In the genomic region with DNA sequence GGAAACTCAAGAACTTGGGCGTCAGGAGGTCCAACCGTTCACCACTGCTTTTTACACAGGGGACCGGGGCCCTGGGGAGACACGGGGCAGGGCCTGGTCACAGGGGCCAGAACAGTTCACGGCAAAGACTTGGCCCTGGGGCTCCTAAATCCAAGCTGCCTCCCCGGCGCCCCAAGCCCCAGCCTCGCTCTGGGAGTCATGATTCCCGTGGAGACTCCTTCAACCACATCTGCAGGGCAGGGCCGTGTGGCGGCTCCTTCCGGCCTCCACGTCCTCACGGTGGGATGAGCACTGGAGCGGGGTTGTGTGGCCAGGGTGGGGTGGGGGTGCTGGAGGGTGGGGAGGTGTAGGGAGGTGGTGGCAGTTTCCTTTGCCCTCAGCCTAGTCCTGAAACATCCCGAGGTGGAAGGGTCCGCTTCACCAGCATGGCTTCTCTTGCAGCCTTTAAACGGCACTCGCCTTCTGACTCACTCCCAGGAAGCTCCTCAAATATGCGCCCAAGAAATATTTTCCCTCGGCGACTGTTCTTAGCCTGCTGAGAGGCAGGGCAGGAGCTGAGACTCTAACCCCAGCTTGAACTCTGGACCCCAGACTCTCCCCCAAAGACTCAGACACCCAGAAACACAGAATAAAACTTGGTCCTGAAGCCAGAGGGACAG, we compare ENCODE assay signal across 30 cellular contexts. TPM values are rescaled to one million over a fixed set of nuclear protein-coding genes. Genes with fewer than 3 reads are reported as not detected.
DNase-seq lines count a peak whose midpoint lies in the region; ATAC-seq, FAIRE-seq and TF ChIP-seq lines count a peak whose summit lies in the region.
"Had no signal": no experiment of that assay in that cellular context is flagged by ENCODE, and none has a peak within 500 bp of the region (broad histone marks: within the 10 kb centered on the region; RNA-seq: fewer than 3 reads in every experiment).

No MANE protein-coding gene starts in this region.

- H3K4me3 ChIP-seq in BLaER1, result peak overlapping the region; percentile 57
- H3K4me3 ChIP-seq in HUES6 (ENCODE audit: low read depth, low read length), result peak overlapping the region; percentile 32; the same call in 1 of the 2 replicates
- no peak overlapping the region for H3K4me3 ChIP-seq in H1 (ENCODE audit: extremely low read depth in 1 of 4, insufficient read depth in 2 of 4, low read depth in 3 of 4, low read length in 4 of 4)
- H3K4me3 ChIP-seq in neuronal stem cell (ENCODE audit: low read length in 2 of 2), result no peak overlapping the region
- H3K4me3 ChIP-seq: left ventricle myocardium inferior, MG63, right atrium auricular region, suprapubic skin had no signal

- H2AK5ac ChIP-seq in H1 (ENCODE audit: low read depth, low read length), result peak overlapping the region; percentile 60; the same call in 1 of the 2 replicates
- peak overlapping the region; percentile 54 for H2AK5ac ChIP-seq in neuronal stem cell (ENCODE audit: low read depth, low read length)

- intact Hi-C loops in Right ventricle myocardium superior (cut with DNase I), result no loop called here

- no peak for ATAC-seq in Right ventricle myocardium superior (ENCODE audit: poor library complexity)
- no peak for ATAC-seq in GM19463 (IDR thresholded peaks at IDR 0.05; ENCODE audit: unreplicated experiment)
- no peak for ATAC-seq in omental fat pad (ENCODE audit: low FRiP score)
- ATAC-seq: activated T-cell treated with anti-CD3 and anti-CD28 coated beads, Interleukin-2, amount 50 U/mL, for 72 hours; Right ventricle myocardium inferior had no signal

- WGBS in H1 (ENCODE audit: extremely low coverage in 1 of 2, insufficient coverage in 1 of 2, insufficient read length in 1 of 2, insufficient replicate concordance in 2 of 2, low coverage in 1 of 2, low lambda C conversion rate in 2 of 2, missing lambda C conversion rate in 1 of 2), 2 experiments, result 90% methylated on average over 21 of the region's 22 CpGs; no CpG with 5 or more reads in 1 of the 2 experiments
- no CpG with 5 or more reads among the region's 22 CpGs for WGBS in neuronal stem cell (ENCODE audit: extremely low coverage in 2 of 2, insufficient read length in 2 of 2, insufficient replicate concordance in 1 of 2), 2 donors

- H3K4me2 ChIP-seq in BLaER1, result peak overlapping the region; percentile 98
- 0 out of 4 replicates have a peak overlapping the region, but pooled peaks of 1 of the 2 experiments have one; percentile 36 for H3K4me2 ChIP-seq in H1 (ENCODE audit: insufficient read depth in 1 of 2, low read depth in 2 of 2, low read length in 2 of 2)
- H3K4me2 ChIP-seq in neuronal stem cell (ENCODE audit: insufficient read depth, low read length, poor library complexity, severe bottlenecking), result no peak overlapping the region

- H3K27ac ChIP-seq in BLaER1, result peak overlapping the region; percentile 51
- no peak overlapping the region for H3K27ac ChIP-seq in HUES6 (ENCODE audit: low read depth, low read length)
- H3K27ac ChIP-seq in H1 (ENCODE audit: low read depth, low read length), result no peak overlapping the region
- H3K27ac ChIP-seq in neuronal stem cell (replicated peaks; ENCODE audit: low read length), result no peak overlapping the region
- H3K27ac ChIP-seq: left ventricle myocardium inferior, right atrium auricular region, suprapubic skin had no signal

- no peaks in the 10 kb centered on the region; the same call in 1 of the 2 replicates for H3K79me1 ChIP-seq in H1 (ENCODE audit: low read depth, low read length)
- H3K79me1 ChIP-seq in neuronal stem cell (ENCODE audit: low read depth, low read length), result no peaks in the 10 kb centered on the region

- no peak overlapping the region for H3K14ac ChIP-seq in H1 (ENCODE audit: insufficient read length)
- no peak overlapping the region for H3K14ac ChIP-seq in neuronal stem cell (ENCODE audit: low read length)

- peak overlapping the region; percentile 45 for H4K91ac ChIP-seq in H1 (replicated peaks; ENCODE audit: insufficient read length, low read length)
- H4K91ac ChIP-seq in neuronal stem cell (ENCODE audit: low read depth, low read length, poor library complexity), result no peak overlapping the region

- CTCF ChIA-PET in H1 (lab: Charles Lee; ENCODE audit: partially characterized antibody), result interaction anchor here (0.6 to 13.5 kb wide), 5 partner anchors 9 to 79 kb away, joined by 3 to 116 read pairs (median 3); no protein-coding TSS in a partner anchor

- peak overlapping the region; percentile 90; the same call in 1 of the 2 replicates for H2BK20ac ChIP-seq in H1 (ENCODE audit: low read length)

- H4K20me1 ChIP-seq in BLaER1 (no peaks in the 10 kb centered on the region), H1 (replicated peaks in 1 of 2; ENCODE audit: control insufficient read depth in 1 of 2, insufficient read depth in 2 of 2, low read length in 2 of 2) (no peaks in the 10 kb centered on the region)

- H3K4me1 ChIP-seq in BLaER1 (peaks cover 81% of the 10 kb centered on the region), HUES6 (ENCODE audit: control insufficient read depth, insufficient read depth, low read length) (peaks cover 61% of the 10 kb centered on the region), H1 (replicated peaks in 1 of 4; ENCODE audit: control insufficient read depth in 3 of 4, insufficient read depth in 4 of 4, low read length in 3 of 4) (peaks cover 9 to 41% (median 20%) of the 10 kb centered on the region in 4 experiments), neuronal stem cell (ENCODE audit: control insufficient read depth in 2 of 2, insufficient read depth in 1 of 2, low read depth in 1 of 2, low read length in 2 of 2) (peaks cover 3 to 20% of the 10 kb centered on the region in 2 donors)
- H3K4me1 ChIP-seq: left ventricle myocardium inferior, right atrium auricular region, suprapubic skin had no signal

- H3K56ac ChIP-seq in H1 (replicated peaks; ENCODE audit: insufficient read length, low read depth, low read length), result no peak overlapping the region

- POLR2A ChIA-PET in H1 (lab: Charles Lee; ENCODE audit: partially characterized antibody), result interaction anchor here (1.1 to 2.2 kb wide), 5 partner anchors 8 to 41 kb away, joined by 3 to 7 read pairs (median 3); no protein-coding TSS in a partner anchor

- H3K18ac ChIP-seq in H1 (ENCODE audit: extremely low read depth, low read length) (peak overlapping the region; percentile 83), neuronal stem cell (ENCODE audit: low read length) (no peak overlapping the region)

- H3K9me3 ChIP-seq in BLaER1, result no peaks in the 10 kb centered on the region
- no peaks in the 10 kb centered on the region for H3K9me3 ChIP-seq in HUES6 (ENCODE audit: control insufficient read depth, insufficient read depth, low read depth, low read length)
- no peaks in the 10 kb centered on the region for H3K9me3 ChIP-seq in H1 (ENCODE audit: insufficient read depth in 2 of 2, low read depth in 1 of 2, low read length in 1 of 2)
- H3K9me3 ChIP-seq in neuronal stem cell (replicated peaks in 1 of 2; ENCODE audit: control insufficient read depth in 2 of 2, insufficient read depth in 1 of 2, low read depth in 1 of 2, low read length in 2 of 2), result no peaks in the 10 kb centered on the region
- H3K9me3 ChIP-seq: left ventricle myocardium inferior, MG63, right atrium auricular region, suprapubic skin had no signal

- H2BK120ac ChIP-seq in H1 (replicated peaks; ENCODE audit: low read depth, low read length) (no peak overlapping the region), neuronal stem cell (ENCODE audit: low read depth, low read length) (no peak overlapping the region)

- H3K27me3 ChIP-seq in BLaER1 (no peaks in the 10 kb centered on the region), HUES6 (ENCODE audit: control insufficient read depth, insufficient read depth, low read length) (peaks cover 4% of the 10 kb centered on the region; the same call in 1 of the 2 replicates), H1 (replicated peaks in 1 of 4; ENCODE audit: control insufficient read depth in 3 of 4, extremely low read depth in 1 of 4, insufficient read depth in 3 of 4, low read length in 3 of 4) (no peaks in the 10 kb centered on the region; a peak in 1 of 7 replicates), neuronal stem cell (ENCODE audit: control insufficient read depth in 3 of 3, insufficient read depth in 3 of 3, low read depth in 1 of 3, low read length in 3 of 3) (peaks cover 0 to 73% (median 2%) of the 10 kb centered on the region in 3 experiments)
- H3K27me3 ChIP-seq: MG63 had no signal

- peak overlapping the region; percentile 87; the same call in 1 of the 2 replicates for H2BK5ac ChIP-seq in H1 (ENCODE audit: low read depth, low read length)
- H2BK5ac ChIP-seq in neuronal stem cell (ENCODE audit: low read length), result no peak overlapping the region

- TF ChIP-seq POLR2A in H1 (IDR thresholded peaks at IDR 0.05; ENCODE audit: control extremely low read depth in 1 of 2, low read depth in 2 of 2, low read length in 2 of 2), result no peak

- no peak for TF ChIP-seq EP300 in H1 (IDR thresholded peaks at IDR 0.05; ENCODE audit: borderline replicate concordance in 1 of 2, low read depth in 2 of 2, low read length in 2 of 2)

- no peak for DNase-seq in H1 (ENCODE audit: low read depth in 1 of 2, low spot score in 2 of 2)
- no peak for DNase-seq in neuronal stem cell (ENCODE audit: low spot score)
- no peak for DNase-seq in Right ventricle myocardium superior
- DNase-seq in NCI-H2227 (lab: John Stamatoyannopoulos, UW; ENCODE audit: unreplicated experiment), result no peak
- no peak for DNase-seq in omental fat pad (ENCODE audit: low spot score)
- DNase-seq: ACHN; activated CD4-positive, alpha-beta T cell treated with anti-CD3 and anti-CD28 coated beads for 1 hour; activated CD8-positive, alpha-beta memory T cell treated with anti-CD3 and anti-CD28 coated beads for 24 hours; activated naive CD8-positive, alpha-beta T cell treated with anti-CD3 and anti-CD28 coated beads, Interleukin-2, amount 10 ng/mL, durations not matched to agents 7 days and 5 days; activated T-cell treated with anti-CD3 and anti-CD28 coated beads, Interleukin-2, amount 50 U/mL, for 72 hours; dermis blood vessel endothelial cell; head of caudate nucleus; IMR-90; left ventricle myocardium inferior; MG63; NCI-H1436 treated with DMSO at 0.1 percent for 48 hours; NCI-H2171; NCI-H748 treated with DMSO at 0.1 percent for 48 hours; nucleus accumbens; stimulated activated CD4-positive, alpha-beta T cell treated with anti-CD3 and anti-CD28 coated beads, Interleukin-15, amount 100 ng/mL, for 24 hours; SW 1271 had no signal

- H2AFZ ChIP-seq in H1 (ENCODE audit: low read length), result no peak overlapping the region
- no peak overlapping the region for H2AFZ ChIP-seq in neuronal stem cell (ENCODE audit: low read length)

- peaks cover 4% of the 10 kb centered on the region; the same call in 1 of the 2 replicates for H3K23me2 ChIP-seq in H1 (ENCODE audit: low read depth, low read length)

- TF ChIP-seq CTCF in H1 (IDR thresholded peaks at IDR 0.05; ENCODE audit: control extremely low read depth in 1 of 3, insufficient read depth in 1 of 3, low read depth in 1 of 3, low read length in 3 of 3) (no peak), omental fat pad (IDR thresholded peaks at IDR 0.05) (no peak)

- no peak for TF ChIP-seq RAD21 in H1 (IDR thresholded peaks at IDR 0.05 in 1 of 2, conservative IDR thresholded peaks at IDR 0.05 in 1 of 2; ENCODE audit: low read depth in 2 of 2, low read length in 2 of 2)

- FAIRE-seq in H1 (lab: Jason Lieb, UNC), result no peak
- FAIRE-seq: GM12892, TTC549 had no signal

- H2BK15ac ChIP-seq in H1 (ENCODE audit: low read length), result no peak overlapping the region; the same call in 1 of the 2 replicates
- H2BK15ac ChIP-seq in neuronal stem cell (ENCODE audit: low read length), result no peak overlapping the region

- H3K23ac ChIP-seq in H1 (ENCODE audit: insufficient read length), result no peak overlapping the region
- no peak overlapping the region for H3K23ac ChIP-seq in neuronal stem cell (ENCODE audit: low read depth, low read length, poor library complexity)

- H3K4ac ChIP-seq in H1 (replicated peaks; ENCODE audit: insufficient read length, low read depth, low read length) (no peak overlapping the region), neuronal stem cell (ENCODE audit: low read length) (no peak overlapping the region)

- H3K36me3 ChIP-seq in BLaER1 (no peaks in the 10 kb centered on the region), HUES6 (ENCODE audit: control insufficient read depth, insufficient read depth, low read length) (no peaks in the 10 kb centered on the region), H1 (ENCODE audit: control insufficient read depth in 2 of 4, insufficient read depth in 4 of 4, low read length in 3 of 4) (no peaks in the 10 kb centered on the region), neuronal stem cell (replicated peaks in 1 of 2; ENCODE audit: control insufficient read depth in 2 of 2, insufficient read depth in 2 of 2, low read length in 2 of 2) (no peaks in the 10 kb centered on the region)
- H3K36me3 ChIP-seq: left ventricle myocardium inferior, MG63, right atrium auricular region, suprapubic skin had no signal

- H2BK12ac ChIP-seq in H1 (ENCODE audit: low read depth, low read length), result peak overlapping the region; percentile 98; the same call in 1 of the 2 replicates
- no peak overlapping the region for H2BK12ac ChIP-seq in neuronal stem cell (ENCODE audit: low read length)

- no peaks in the 10 kb centered on the region for H3K79me2 ChIP-seq in H1 (ENCODE audit: control insufficient read depth in 1 of 2, insufficient read depth in 2 of 2, low read length in 2 of 2)

- no peak overlapping the region; the same call in 1 of the 2 replicates for H4K8ac ChIP-seq in H1 (ENCODE audit: extremely low read depth, insufficient read depth, low read length)
- H4K8ac ChIP-seq in neuronal stem cell (ENCODE audit: low read depth, low read length), result no peak overlapping the region

- H3K9ac ChIP-seq in BLaER1, result no peak overlapping the region
- peak overlapping the region; percentile 13 for H3K9ac ChIP-seq in HUES6 (ENCODE audit: low read length)
- H3K9ac ChIP-seq in H1 (replicated peaks in 1 of 4; ENCODE audit: extremely low read depth in 1 of 4, low read depth in 3 of 4, low read length in 3 of 4), result no peak overlapping the region
- no peak overlapping the region for H3K9ac ChIP-seq in neuronal stem cell (ENCODE audit: low read depth, low read length, poor library complexity)

- no peak overlapping the region for H4K5ac ChIP-seq in H1 (ENCODE audit: insufficient read length, low read depth, low read length)

RNA-seq across cellular contexts. Expression of gene MUC4, which starts 1.8 kb away (rescaled TPM):
- total RNA-seq in H1 (2021; fragmentation: NEBNext Ultra II Directional; extraction: Animal tissue kit (Norgen Biotek cat#: 25700)), result 1.4 and 2.0 TPM in 2 replicates
- 0.89 and 2.0 TPM in 2 replicates for polyA plus RNA-seq in H1 (2011; rRNA removed)
- 0.94 TPM for polyA plus RNA-seq in H1 (2011; cell fraction: cytosol; rRNA removed)
- polyA plus RNA-seq in H1 (2011; cell fraction: nucleus; rRNA removed), result 5.4 TPM
- polyA plus RNA-seq in H1 (2012, experiment 1 of 2), result 1.1 to 1.8 TPM (median 1.6 TPM) in 4 replicates
- 0.34 TPM for polyA plus RNA-seq in H1 (2012, experiment 2 of 2)
- 0.83 TPM for polyA plus RNA-seq in H1 (2013, experiment 1 of 2)
- polyA plus RNA-seq in H1 (2013, experiment 2 of 2), result 0.59 TPM
- polyA minus RNA-seq in H1 (2011; rRNA and poly(A)+ RNA removed), result 0.98 and 2.0 TPM in 2 replicates
- polyA minus RNA-seq in H1 (2011; cell fraction: cytosol; rRNA and poly(A)+ RNA removed), result 1.0 TPM
- polyA minus RNA-seq in H1 (2011; cell fraction: nucleus; rRNA and poly(A)+ RNA removed), result 2.8 TPM
- polyA plus RNA-seq in neuronal stem cell (2013, experiment 1 of 2), result 0.03 TPM
- not detected for polyA plus RNA-seq in neuronal stem cell (2013, experiment 2 of 2)
- total RNA-seq in Right ventricle myocardium superior (not detected), omental fat pad (under 1 TPM in 1 of 4 donors, not detected in 3; 0.09 TPM)
- total RNA-seq: H4, IMR-90, Right ventricle myocardium inferior, suprapubic skin had no signal
- polyA plus RNA-seq: IMR-90 had no signal

Comparison
In these comparisons a context has a peak if more than half of its experiments do, and no peak if none do; other contexts are left out.
1. H3K4me3 ChIP-seq: peak in BLaER1 (single experiment) and HUES6 (single experiment); none in H1 (0 of 4) and neuronal stem cell (0 of 2).